Comparison of ENCODE assay signal across 8 cellular contexts in the genomic region with DNA sequence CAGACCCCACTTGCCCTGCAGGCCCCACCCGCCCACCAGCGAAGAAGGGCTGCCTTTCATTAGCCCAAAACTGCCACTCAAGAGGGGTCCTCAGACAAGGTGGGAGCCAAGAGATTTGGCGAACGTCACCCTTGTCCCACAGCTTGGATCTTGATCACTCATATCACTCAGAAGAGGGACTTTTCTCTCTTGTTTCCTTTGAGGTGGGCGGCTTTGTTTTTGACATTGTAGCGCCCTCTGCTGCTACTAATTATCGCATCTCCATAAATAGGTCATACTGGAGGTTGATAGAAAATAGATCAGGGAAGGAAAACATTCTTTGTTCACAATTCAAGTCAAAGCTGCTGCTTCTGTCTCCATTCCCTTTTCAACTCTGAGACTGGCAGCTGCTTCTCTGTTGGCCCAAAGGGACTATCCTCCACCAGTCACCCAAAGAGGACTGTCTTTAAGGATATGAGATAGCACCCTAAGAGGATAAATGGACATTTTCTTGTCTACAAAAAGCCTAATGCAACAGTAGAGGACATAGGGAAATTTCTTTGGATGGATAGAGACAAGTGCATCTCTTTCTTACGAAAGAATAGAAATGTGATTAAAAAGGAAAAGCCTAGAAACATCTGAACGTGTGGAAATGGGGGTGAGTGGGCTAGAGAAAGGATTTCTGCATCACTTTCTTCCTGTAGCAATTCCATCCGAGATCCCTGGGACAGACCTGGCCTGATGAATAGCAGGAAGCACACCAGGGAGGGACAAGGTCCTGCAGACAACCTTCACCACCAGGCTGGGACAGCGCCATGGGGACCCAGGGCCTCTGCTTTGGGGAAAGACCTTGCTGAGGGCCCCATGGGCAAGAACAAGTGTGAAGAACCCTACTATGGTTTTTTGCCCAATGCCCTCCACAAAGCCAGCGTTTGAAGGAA.
DNase-seq lines count a peak whose midpoint lies in the region; ATAC-seq and TF ChIP-seq lines count a peak whose summit lies in the region.

No MANE protein-coding gene starts in this region.

- peak; percentile 30 for DNase-seq in SK-N-SH
- peak; percentile 50 for DNase-seq in prostate gland (ENCODE audit: low spot score)
- no peak for DNase-seq in activated CD4-positive, CD25-positive, alpha-beta regulatory T cell (lab: John Stamatoyannopoulos, UW)

- TF ChIP-seq EP300 in SK-N-SH (IDR thresholded peaks at IDR 0.05; ENCODE audit: borderline replicate concordance in 1 of 2, low read depth in 1 of 2, low read length in 1 of 2) (no peak), gastroesophageal sphincter (IDR thresholded peaks at IDR 0.05) (no peak)

- H3K27ac ChIP-seq in BLaER1 (peak overlapping the region; percentile 92), KOPT-K1 (ENCODE audit: low read depth, low read length, poor library complexity, severe bottlenecking) (peak overlapping the region; percentile 69), SK-N-SH (ENCODE audit: low read depth in 2 of 2, low read length in 1 of 2) (no peak overlapping the region), gastroesophageal sphincter (no peak overlapping the region), prostate gland (no peak overlapping the region)

- POLR2A ChIA-PET in SK-N-SH (lab: Yijun Ruan, JAX): no interaction called here

- H3K27me3 ChIP-seq in BLaER1 (no peaks in the 10 kb centered on the region), SK-N-SH (ENCODE audit: insufficient read depth) (no peaks in the 10 kb centered on the region; the same call in 1 of the 2 replicates), gastroesophageal sphincter (peaks cover 11% of the 10 kb centered on the region), prostate gland (replicated peaks; ENCODE audit: insufficient read depth) (no peaks in the 10 kb centered on the region)

- peaks cover 32% of the 10 kb centered on the region for H3K4me1 ChIP-seq in BLaER1
- peaks cover 0 to 19% of the 10 kb centered on the region in 2 experiments; a peak in 1 of 4 replicates for H3K4me1 ChIP-seq in SK-N-SH (ENCODE audit: control insufficient read depth in 1 of 2, insufficient read depth in 2 of 2, low read depth in 1 of 2, low read length in 1 of 2)
- peaks cover 0 to 41% (median 7%) of the 10 kb centered on the region in 3 donors for H3K4me1 ChIP-seq in gastroesophageal sphincter
- H3K4me1 ChIP-seq in prostate gland (replicated peaks): no peaks in the 10 kb centered on the region

- peak; percentile 64 for TF ChIP-seq RAD21 in SK-N-SH (IDR thresholded peaks at IDR 0.05; ENCODE audit: low read length)

- H3K9me2 ChIP-seq in SK-N-SH: no peaks in the 10 kb centered on the region

- 22% methylated on average over 12 of the region's 12 CpGs for WGBS in SK-N-SH (ENCODE audit: low lambda C conversion rate)
- WGBS in gastroesophageal sphincter (ENCODE audit: low coverage in 1 of 2), 2 donors: 10 to 66% methylated on average over 2 to 5 of the region's 12 CpGs
- WGBS in prostate gland: 61% methylated on average over 12 of the region's 12 CpGs

- H3K9me3 ChIP-seq in BLaER1: no peaks in the 10 kb centered on the region
- no peaks in the 10 kb centered on the region for H3K9me3 ChIP-seq in KOPT-K1 (ENCODE audit: insufficient read depth, low read length, poor library complexity, severe bottlenecking)
- H3K9me3 ChIP-seq in SK-N-SH: no peaks in the 10 kb centered on the region
- no peaks in the 10 kb centered on the region for H3K9me3 ChIP-seq in gastroesophageal sphincter
- H3K9me3 ChIP-seq in prostate gland: no peaks in the 10 kb centered on the region

- TF ChIP-seq CTCF in SK-N-SH (IDR thresholded peaks at IDR 0.05) (peak; percentile 62), gastroesophageal sphincter (IDR thresholded peaks at IDR 0.05) (peak; percentile 49 to 75 (median 66)), prostate gland (IDR thresholded peaks at IDR 0.05) (peak; percentile 14 to 65 (median 64))

- no peak for TF ChIP-seq POLR2A in gastroesophageal sphincter (IDR thresholded peaks at IDR 0.05)
- no peak for TF ChIP-seq POLR2A in prostate gland (IDR thresholded peaks at IDR 0.05)

- H3K79me2 ChIP-seq in SK-N-SH (ENCODE audit: insufficient read depth): no peaks in the 10 kb centered on the region

- H3K4me2 ChIP-seq in BLaER1 (peak overlapping the region; percentile 79), SK-N-SH (no peak overlapping the region)

- H4K20me1 ChIP-seq in BLaER1 (no peaks in the 10 kb centered on the region), SK-N-SH (ENCODE audit: insufficient read depth) (no peaks in the 10 kb centered on the region)

- peak overlapping the region; percentile 92 for H3K9ac ChIP-seq in BLaER1
- no peak overlapping the region for H3K9ac ChIP-seq in SK-N-SH

- ATAC-seq in GM18873 (IDR thresholded peaks at IDR 0.05; ENCODE audit: low FRiP score, unreplicated experiment) (peak; percentile 49), gastroesophageal sphincter (no peak), HG03520 (IDR thresholded peaks at IDR 0.05; ENCODE audit: unreplicated experiment) (no peak)

- CTCF ChIA-PET in SK-N-SH (lab: Yijun Ruan, JAX): interaction anchor here (0.7 to 2.5 kb wide), 7 partner anchors 7 to 84 kb away, joined by 3 to 9 read pairs (median 3); no protein-coding TSS in a partner anchor

- H3K36me3 ChIP-seq in BLaER1 (no peaks in the 10 kb centered on the region), KOPT-K1 (ENCODE audit: insufficient read depth, low read length) (no peaks in the 10 kb centered on the region), SK-N-SH (replicated peaks in 1 of 2; ENCODE audit: control insufficient read depth in 1 of 2, insufficient read depth in 2 of 2, low read length in 1 of 2) (no peaks in the 10 kb centered on the region), gastroesophageal sphincter (no peaks in the 10 kb centered on the region), prostate gland (no peaks in the 10 kb centered on the region)

- H3K4me3 ChIP-seq in BLaER1 (peak overlapping the region; percentile 71), SK-N-SH (ENCODE audit: low read depth in 2 of 2, low read length in 1 of 2) (no peak overlapping the region), gastroesophageal sphincter (no peak overlapping the region), prostate gland (no peak overlapping the region)

- intact Hi-C loops in prostate gland (cut with DNase I): loop anchor here (5.0 kb wide), 1 partner anchor 81 kb away; no protein-coding TSS in a partner anchor

- no peaks in the 10 kb centered on the region for H3F3A ChIP-seq in SK-N-SH (replicated peaks; ENCODE audit: insufficient read depth)

- H2AFZ ChIP-seq in SK-N-SH (ENCODE audit: low read depth): no peak overlapping the region

TF ChIP-seq in SK-N-SH, 30 proteins besides CTCF, POLR2A, EP300 and RAD21:
- TF ChIP-seq RFX5 (IDR thresholded peaks at IDR 0.05; ENCODE audit: low read length) (no peak), GATA2 (CRISPR knock-in tag; IDR thresholded peaks at IDR 0.05) (no peak), FOXM1 (IDR thresholded peaks at IDR 0.05; ENCODE audit: low read depth) (no peak), RCOR1 (IDR thresholded peaks at IDR 0.05; ENCODE audit: low read length) (no peak), SMC3 (IDR thresholded peaks at IDR 0.05; ENCODE audit: low read depth, low read length) (peak; percentile 71), POLR2AphosphoS5 (IDR thresholded peaks at IDR 0.05; ENCODE audit: low read depth, low read length) (no peak), RXRA (IDR thresholded peaks at IDR 0.05; ENCODE audit: borderline replicate concordance, low read depth) (no peak)
- TF ChIP-seq, protein P1, sequence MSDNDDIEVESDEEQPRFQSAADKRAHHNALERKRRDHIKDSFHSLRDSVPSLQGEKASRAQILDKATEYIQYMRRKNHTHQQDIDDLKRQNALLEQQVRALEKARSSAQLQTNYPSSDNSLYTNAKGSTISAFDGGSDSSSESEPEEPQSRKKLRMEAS (IDR thresholded peaks at IDR 0.05; ENCODE audit: low read depth): no peak
- TF ChIP-seq, protein P2, sequence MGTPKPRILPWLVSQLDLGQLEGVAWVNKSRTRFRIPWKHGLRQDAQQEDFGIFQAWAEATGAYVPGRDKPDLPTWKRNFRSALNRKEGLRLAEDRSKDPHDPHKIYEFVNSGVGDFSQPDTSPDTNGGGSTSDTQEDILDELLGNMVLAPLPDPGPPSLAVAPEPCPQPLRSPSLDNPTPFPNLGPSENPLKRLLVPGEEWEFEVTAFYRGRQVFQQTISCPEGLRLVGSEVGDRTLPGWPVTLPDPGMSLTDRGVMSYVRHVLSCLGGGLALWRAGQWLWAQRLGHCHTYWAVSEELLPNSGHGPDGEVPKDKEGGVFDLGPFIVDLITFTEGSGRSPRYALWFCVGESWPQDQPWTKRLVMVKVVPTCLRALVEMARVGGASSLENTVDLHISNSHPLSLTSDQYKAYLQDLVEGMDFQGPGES (IDR thresholded peaks at IDR 0.05; ENCODE audit: low read depth, low read length): no peak

Comparison
In these comparisons a context has a peak if more than half of its experiments do, and no peak if none do; other contexts are left out.
1. H3K27ac ChIP-seq: peak in BLaER1 (single experiment) and KOPT-K1 (single experiment); none in SK-N-SH (0 of 2), gastroesophageal sphincter (0 of 4) and prostate gland (0 of 2).
2. DNase-seq: peak in SK-N-SH (single experiment) and prostate gland (single experiment); none in activated CD4-positive, CD25-positive, alpha-beta regulatory T cell (0 of 4).
3. Peak in every context shown above with its lines, with median percentiles within 50 percentile points of each other: CTCF ChIP-seq.